ENCODE assay signal across 9 cellular contexts in genomic region chr17:31499771-31500554, GRCh38.
DNase-seq lines count a peak whose midpoint lies in the region; ATAC-seq, FAIRE-seq and TF ChIP-seq lines count a peak whose summit lies in the region.
"Had no signal": no experiment of that assay in that cellular context is flagged by ENCODE, and none has a peak within 500 bp of the region (broad histone marks: within the 10 kb centered on the region; RNA-seq: fewer than 3 reads in every experiment).

No MANE protein-coding gene starts in this region.

- FAIRE-seq in frontal cortex (lab: Jason Lieb, UNC) = no peak
- FAIRE-seq: GM18507 had no signal

- peak overlapping the region in 3 of 4 donors; percentile 27 to 68 (median 59) for H3K4me3 Mint-ChIP-seq in CD4-positive, CD25-positive, alpha-beta regulatory T cell
- H3K4me3 Mint-ChIP-seq in nephron progenitor cell = no peak overlapping the region

- DNase-seq in CD4-positive, CD25-positive, alpha-beta regulatory T cell = no peak
- DNase-seq in NT2/D1 (ENCODE audit: low read depth, low spot score) = no peak
- DNase-seq in fibroblast of gingiva (ENCODE audit: low read depth) = peak; percentile 26
- peak; percentile 37 for DNase-seq in nephron progenitor cell
- DNase-seq in SHP77 treated with DMSO at 0.1 percent for 48 hours (lab: John Stamatoyannopoulos, UW) = no peak
- DNase-seq in frontal cortex (ENCODE audit: low spot score in 2 of 2) = no peak
- DNase-seq in 8988T = no peak
- DNase-seq in stimulated activated naive CD4-positive, alpha-beta T cell treated with Interleukin-2 at 50 U/mL for 16 hours (lab: John Stamatoyannopoulos, UW) = no peak

- H3K4me1 ChIP-seq in CD4-positive, CD25-positive, alpha-beta regulatory T cell (ENCODE audit: control insufficient read depth, insufficient read depth, low read length, poor library complexity, severe bottlenecking) = peaks cover 52% of the 10 kb centered on the region
- H3K4me1 ChIP-seq in NT2/D1 (ENCODE audit: insufficient read depth, insufficient read length) = peaks cover 3% of the 10 kb centered on the region

- H3K27ac Mint-ChIP-seq in CD4-positive, CD25-positive, alpha-beta regulatory T cell = peak overlapping the region in 2 of 3 donors; percentile 44 to 69
- peak overlapping the region; percentile 43 for H3K27ac Mint-ChIP-seq in nephron progenitor cell

- no peaks in the 10 kb centered on the region for H3K36me3 Mint-ChIP-seq in CD4-positive, CD25-positive, alpha-beta regulatory T cell
- no peaks in the 10 kb centered on the region for H3K36me3 Mint-ChIP-seq in nephron progenitor cell (ENCODE audit: low read depth)

- H3K36me3 ChIP-seq in CD4-positive, CD25-positive, alpha-beta regulatory T cell (ENCODE audit: control insufficient read depth, insufficient read depth, low read length) = no peaks in the 10 kb centered on the region
- H3K36me3 ChIP-seq in NT2/D1 (ENCODE audit: insufficient read depth, insufficient read length, low read length) = no peaks in the 10 kb centered on the region

- peak overlapping the region; percentile 34 for H3K9ac ChIP-seq in NT2/D1 (ENCODE audit: insufficient read length, low read depth)

- peaks cover 0 to 83% (median 33%) of the 10 kb centered on the region in 4 donors for H3K4me1 Mint-ChIP-seq in CD4-positive, CD25-positive, alpha-beta regulatory T cell
- H3K4me1 Mint-ChIP-seq in nephron progenitor cell = peaks cover 47% of the 10 kb centered on the region

- no peak for TF ChIP-seq CTCF in nephron progenitor cell (IDR thresholded peaks at IDR 0.05)

- no peak for ATAC-seq in CD4-positive, CD25-positive, alpha-beta regulatory T cell (ENCODE audit: low read depth in 2 of 2)

- H3K27ac ChIP-seq in CD4-positive, CD25-positive, alpha-beta regulatory T cell (ENCODE audit: insufficient read depth, low read length, poor library complexity, severe bottlenecking) = no peak overlapping the region

- no peaks in the 10 kb centered on the region for H3K9me3 ChIP-seq in CD4-positive, CD25-positive, alpha-beta regulatory T cell (ENCODE audit: control insufficient read depth in 2 of 2, low read length in 2 of 2)
- no peaks in the 10 kb centered on the region for H3K9me3 ChIP-seq in NT2/D1 (ENCODE audit: insufficient read depth, low read length)

- H3K4me3 ChIP-seq in CD4-positive, CD25-positive, alpha-beta regulatory T cell (ENCODE audit: low read depth, low read length) = no peak overlapping the region
- H3K4me3 ChIP-seq in NT2/D1 (ENCODE audit: insufficient read length, low read depth) = no peak overlapping the region

- no peaks in the 10 kb centered on the region for H3K27me3 Mint-ChIP-seq in CD4-positive, CD25-positive, alpha-beta regulatory T cell
- H3K27me3 Mint-ChIP-seq in nephron progenitor cell (ENCODE audit: low read depth, poor library complexity) = peaks cover 3% of the 10 kb centered on the region

- no peaks in the 10 kb centered on the region for H3K9me3 Mint-ChIP-seq in CD4-positive, CD25-positive, alpha-beta regulatory T cell
- no peaks in the 10 kb centered on the region for H3K9me3 Mint-ChIP-seq in nephron progenitor cell

- H3K27me3 ChIP-seq in CD4-positive, CD25-positive, alpha-beta regulatory T cell (ENCODE audit: control insufficient read depth, insufficient read depth, low read length) = no peaks in the 10 kb centered on the region
- no peaks in the 10 kb centered on the region for H3K27me3 ChIP-seq in NT2/D1 (ENCODE audit: insufficient read depth, insufficient read length)

Comparison
In these comparisons a context has a peak if more than half of its experiments do, and no peak if none do; other contexts are left out.
1. DNase-seq: peak in fibroblast of gingiva (single experiment) and nephron progenitor cell (single experiment); none in CD4-positive, CD25-positive, alpha-beta regulatory T cell (0 of 3), NT2/D1 (single experiment), SHP77 treated with DMSO at 0.1 percent for 48 hours (single experiment), frontal cortex (0 of 2), 8988T (single experiment) and stimulated activated naive CD4-positive, alpha-beta T cell treated with Interleukin-2 at 50 U/mL for 16 hours (single experiment).